12 cellular contexts compared by ENCODE assay signal in the genomic region with DNA sequence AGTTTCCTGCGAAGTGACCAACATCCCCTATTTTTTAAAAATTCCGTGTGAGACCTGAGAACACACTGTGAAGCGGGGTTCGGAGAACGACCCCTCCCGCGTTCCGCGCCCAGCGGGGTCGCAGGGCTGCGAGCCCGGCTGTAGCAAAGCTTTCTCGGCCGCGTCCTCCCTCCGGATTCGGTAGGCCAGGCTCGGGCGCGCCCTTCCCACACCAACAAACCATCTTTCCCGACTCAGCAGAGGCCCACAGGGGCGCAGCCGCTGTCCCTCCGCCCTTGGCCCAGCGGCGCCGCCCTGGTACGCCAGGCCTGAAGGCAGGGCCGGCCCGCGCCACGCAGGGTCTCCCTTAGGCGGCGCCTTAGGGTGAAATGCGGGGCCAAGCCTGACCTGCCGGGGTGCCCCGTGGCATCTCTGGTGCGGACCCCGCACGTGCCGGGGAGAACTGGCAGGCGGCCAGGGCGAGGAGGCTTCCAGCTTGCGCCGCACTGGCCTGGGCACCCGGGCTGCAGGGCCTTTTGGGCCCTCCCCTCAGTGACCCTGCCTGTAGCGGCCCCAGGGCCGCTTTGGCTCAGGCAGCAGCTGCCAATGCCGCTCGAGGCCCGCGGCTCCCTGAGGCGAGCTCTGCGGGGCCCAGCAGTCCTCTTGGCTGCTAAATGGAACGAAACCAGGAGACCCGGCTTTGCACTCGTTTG. TPM values are rescaled to one million over a fixed set of nuclear protein-coding genes. Genes with fewer than 3 reads are reported as not detected.
DNase-seq lines count a peak whose midpoint lies in the region; ATAC-seq, FAIRE-seq and TF ChIP-seq lines count a peak whose summit lies in the region.
"Had no signal": no experiment of that assay in that cellular context is flagged by ENCODE, and none has a peak within 500 bp of the region (broad histone marks: within the 10 kb centered on the region; RNA-seq: fewer than 3 reads in every experiment).

No MANE protein-coding gene starts in this region.

- TF ChIP-seq CTCF in HepG2 (CRISPR knock-in tag; IDR thresholded peaks at IDR 0.05), result no peak

- DNase-seq in T-helper 1 cell, result no peak
- no peak for DNase-seq in activated naive CD8-positive, alpha-beta T cell treated with anti-CD3 and anti-CD28 coated beads for 36 hours
- no peak for DNase-seq in HepG2 (ENCODE audit: low spot score)
- no peak for DNase-seq in germinal center (ENCODE audit: low spot score)
- DNase-seq in GM19238 (ENCODE audit: insufficient read length, low spot score), result no peak
- DNase-seq: effector memory CD8-positive, alpha-beta T cell; NCI-H510A treated with DMSO at 0.1 percent for 48 hours had no signal

- H3K36me3 Mint-ChIP-seq in T-helper 1 cell treated with Interleukin-12 subunit alpha and Interleukin-12 subunit beta and Interleukin-4 antibody, amounts not matched to agents 30 μg/mL and 1 μg/mL, for 36 hours (ENCODE audit: low read depth), result peaks cover 8% of the 10 kb centered on the region
- H3K36me3 Mint-ChIP-seq in activated naive CD8-positive, alpha-beta T cell treated with anti-CD3 and anti-CD28 coated beads for 36 hours, result no peaks in the 10 kb centered on the region
- peaks cover 4% of the 10 kb centered on the region for H3K36me3 Mint-ChIP-seq in stimulated activated naive CD8-positive, alpha-beta T cell treated with anti-CD3 and anti-CD28 coated beads, Interleukin-15, Interleukin-2, amounts not matched to agents 100 ng/mL and 50 ng/mL, for 24 hours (ENCODE audit: low read depth)

- no peak for FAIRE-seq in HepG2 (lab: Jason Lieb, UNC)
- FAIRE-seq: A549 had no signal

- CTCF ChIA-PET in HepG2 (lab: Yijun Ruan, JAX; ENCODE audit: low intra/inter-chr PET ratio, low total read pairs), result no interaction called here

- H3K27me3 ChIP-seq in HepG2 (ENCODE audit: control insufficient read depth in 1 of 2, insufficient read depth in 2 of 2, low read length in 2 of 2), result no peaks in the 10 kb centered on the region

- H3K79me2 ChIP-seq in HepG2 (ENCODE audit: insufficient read depth, low read length), result no peaks in the 10 kb centered on the region

- H3K9me3 ChIP-seq in HepG2 (ENCODE audit: low read length), result no peaks in the 10 kb centered on the region
- H3K9me3 ChIP-seq: A549 had no signal

- no peak overlapping the region for H2AFZ ChIP-seq in HepG2 (ENCODE audit: low read length)

- H3K4me1 Mint-ChIP-seq in T-helper 1 cell treated with Interleukin-12 subunit alpha and Interleukin-12 subunit beta and Interleukin-4 antibody, amounts not matched to agents 30 μg/mL and 1 μg/mL, for 36 hours (ENCODE audit: low read depth), result peaks cover 23% of the 10 kb centered on the region
- peaks cover 45% of the 10 kb centered on the region for H3K4me1 Mint-ChIP-seq in activated naive CD8-positive, alpha-beta T cell treated with anti-CD3 and anti-CD28 coated beads for 36 hours
- peaks cover 50% of the 10 kb centered on the region for H3K4me1 Mint-ChIP-seq in stimulated activated naive CD8-positive, alpha-beta T cell treated with anti-CD3 and anti-CD28 coated beads, Interleukin-15, Interleukin-2, amounts not matched to agents 100 ng/mL and 50 ng/mL, for 24 hours (ENCODE audit: low read depth)

- H3K27me3 Mint-ChIP-seq in T-helper 1 cell treated with Interleukin-12 subunit alpha and Interleukin-12 subunit beta and Interleukin-4 antibody, amounts not matched to agents 30 μg/mL and 1 μg/mL, for 36 hours (ENCODE audit: low read depth), result peaks cover 91% of the 10 kb centered on the region
- H3K27me3 Mint-ChIP-seq in activated naive CD8-positive, alpha-beta T cell treated with anti-CD3 and anti-CD28 coated beads for 36 hours, result peaks cover 91% of the 10 kb centered on the region
- peaks cover 86% of the 10 kb centered on the region for H3K27me3 Mint-ChIP-seq in stimulated activated naive CD8-positive, alpha-beta T cell treated with anti-CD3 and anti-CD28 coated beads, Interleukin-15, Interleukin-2, amounts not matched to agents 100 ng/mL and 50 ng/mL, for 24 hours

- peak overlapping the region; percentile 50 for H3K4me3 Mint-ChIP-seq in T-helper 1 cell treated with Interleukin-12 subunit alpha and Interleukin-12 subunit beta and Interleukin-4 antibody, amounts not matched to agents 30 μg/mL and 1 μg/mL, for 36 hours
- peak overlapping the region; percentile 72 for H3K4me3 Mint-ChIP-seq in activated naive CD8-positive, alpha-beta T cell treated with anti-CD3 and anti-CD28 coated beads for 36 hours
- H3K4me3 Mint-ChIP-seq in stimulated activated naive CD8-positive, alpha-beta T cell treated with anti-CD3 and anti-CD28 coated beads, Interleukin-15, Interleukin-2, amounts not matched to agents 100 ng/mL and 50 ng/mL, for 24 hours, result peak overlapping the region; percentile 63

- in situ Hi-C loops in HepG2 (cut with HindIII; ENCODE audit: extremely low pct_ligation_motif_present, low pct_unique_long_range_greater_than_20kb), result loop anchor here (25.0 kb wide), 1 partner anchor 647 kb away; no protein-coding TSS in a partner anchor

- no peak overlapping the region for H3K4me3 ChIP-seq in HepG2 (replicated peaks in 1 of 3; ENCODE audit: insufficient read depth in 1 of 3, low read depth in 2 of 3, low read length in 3 of 3)

- TF ChIP-seq EP300 in HepG2 (IDR thresholded peaks at IDR 0.05; ENCODE audit: low read depth in 2 of 2, low read length in 2 of 2), result no peak
- no peak for TF ChIP-seq EP300 in HepG2 (CRISPR knock-in tag; IDR thresholded peaks at IDR 0.05; ENCODE audit: borderline replicate concordance)

- no TSS peak for BruUV-seq in HepG2 (replicated peaks; lab: Mats Ljungman, UMichigan)

- TF ChIP-seq RAD21 in HepG2 (CRISPR knock-in tag; IDR thresholded peaks at IDR 0.05), result no peak

- TF ChIP-seq POLR2A in HepG2 (IDR thresholded peaks at IDR 0.05; ENCODE audit: insufficient read depth in 1 of 2, low read depth in 2 of 2, low read length in 2 of 2), result no peak
- TF ChIP-seq POLR2A in GM18505 (IDR thresholded peaks at IDR 0.05; ENCODE audit: borderline replicate concordance, extremely low read depth, insufficient read depth, insufficient read length), result no peak

- H3K4me1 ChIP-seq in HepG2 (ENCODE audit: insufficient read depth, low read length), result no peaks in the 10 kb centered on the region
- H3K4me1 ChIP-seq: A549 had no signal

- H3K4me2 ChIP-seq in HepG2 (ENCODE audit: low read depth, low read length), result no peak overlapping the region

- no peaks in the 10 kb centered on the region for H4K20me1 ChIP-seq in HepG2 (ENCODE audit: insufficient read depth, low read length)

- no peak overlapping the region for H3K27ac Mint-ChIP-seq in T-helper 1 cell treated with Interleukin-12 subunit alpha and Interleukin-12 subunit beta and Interleukin-4 antibody, amounts not matched to agents 30 μg/mL and 1 μg/mL, for 36 hours
- no peak overlapping the region for H3K27ac Mint-ChIP-seq in activated naive CD8-positive, alpha-beta T cell treated with anti-CD3 and anti-CD28 coated beads for 36 hours
- no peak overlapping the region for H3K27ac Mint-ChIP-seq in stimulated activated naive CD8-positive, alpha-beta T cell treated with anti-CD3 and anti-CD28 coated beads, Interleukin-15, Interleukin-2, amounts not matched to agents 100 ng/mL and 50 ng/mL, for 24 hours
- H3K27ac Mint-ChIP-seq: effector memory CD8-positive, alpha-beta T cell had no signal

- H3K9me3 Mint-ChIP-seq in T-helper 1 cell treated with Interleukin-12 subunit alpha and Interleukin-12 subunit beta and Interleukin-4 antibody, amounts not matched to agents 30 μg/mL and 1 μg/mL, for 36 hours, result peaks cover 10% of the 10 kb centered on the region
- peaks cover 3% of the 10 kb centered on the region for H3K9me3 Mint-ChIP-seq in activated naive CD8-positive, alpha-beta T cell treated with anti-CD3 and anti-CD28 coated beads for 36 hours
- H3K9me3 Mint-ChIP-seq in stimulated activated naive CD8-positive, alpha-beta T cell treated with anti-CD3 and anti-CD28 coated beads, Interleukin-15, Interleukin-2, amounts not matched to agents 100 ng/mL and 50 ng/mL, for 24 hours, result peaks cover 4% of the 10 kb centered on the region
- H3K9me3 Mint-ChIP-seq: effector memory CD8-positive, alpha-beta T cell had no signal

- POLR2A ChIA-PET in HepG2 (lab: Yijun Ruan, JAX), result no interaction called here

- H3K9ac ChIP-seq in HepG2 (ENCODE audit: insufficient read depth, low read depth, low read length), result no peak overlapping the region

- intact Hi-C loops in HepG2 (cut with micrococcal nuclease; ENCODE audit: unreplicated experiment), result no loop called here

- 95% methylated on average over 49 of the region's 58 CpGs for WGBS in HepG2 (ENCODE audit: low lambda C conversion rate)

- ATAC-seq in HepG2 (peak; percentile 49), GM18505 (IDR thresholded peaks at IDR 0.05; ENCODE audit: unreplicated experiment) (no peak)
- ATAC-seq: effector memory CD8-positive, alpha-beta T cell had no signal

- peaks cover 15 to 36% of the 10 kb centered on the region in 2 experiments for H3K36me3 ChIP-seq in HepG2 (replicated peaks in 1 of 2; ENCODE audit: control insufficient read depth in 1 of 2, insufficient read depth in 2 of 2, low read length in 2 of 2)
- H3K36me3 ChIP-seq: upper lobe of left lung had no signal

- H3K27ac ChIP-seq in HepG2 (ENCODE audit: extremely low read length, insufficient read depth, low read length), result no peak overlapping the region

RNA-seq across cellular contexts. Expression of a gene that starts 8.3 kb away (rescaled TPM):
- total RNA-seq in activated naive CD8-positive, alpha-beta T cell treated with anti-CD3 and anti-CD28 coated beads for 36 hours, result not detected
- total RNA-seq in HepG2 (2016; rRNA removed; fragmentation: Illumina TruSeq; extraction: Trizol), result 3.0 and 5.0 TPM in 2 replicates
- 3.1 and 4.3 TPM in 2 replicates for total RNA-seq in HepG2 (2016; cell fraction: cytosol; rRNA removed; fragmentation: Illumina TruSeq; extraction: Trizol; ENCODE audit: low read depth)
- 2.5 and 4.2 TPM in 2 replicates for total RNA-seq in HepG2 (2016; cell fraction: insoluble cytoplasmic fraction; rRNA removed; fragmentation: Illumina TruSeq; extraction: Trizol)
- total RNA-seq in HepG2 (2016; cell fraction: membrane; rRNA removed; fragmentation: Illumina TruSeq; extraction: Trizol), result 4.1 and 4.3 TPM in 2 replicates
- total RNA-seq in HepG2 (2016; cell fraction: nucleus; rRNA removed; fragmentation: Illumina TruSeq; extraction: Trizol), result 9.0 and 9.1 TPM in 2 replicates
- 1.0 and 1.6 TPM in 2 replicates for polyA plus RNA-seq in HepG2 (2011; rRNA removed)
- 0.47 and 0.66 TPM in 2 replicates for polyA plus RNA-seq in HepG2 (2011; cell fraction: cytosol; rRNA removed)
- polyA plus RNA-seq in HepG2 (2011; cell fraction: nucleus; rRNA removed), result 12.1 and 16.1 TPM in 2 replicates
- polyA plus RNA-seq in HepG2 (2012), result 7.7 and 7.9 TPM in 2 replicates
- 1.1 and 1.2 TPM in 2 replicates for polyA plus RNA-seq in HepG2 (2016; cell fraction: cytosol; fragmentation: Illumina TruSeq; extraction: Trizol; ENCODE audit: low read depth)
- 6.4 and 9.1 TPM in 2 replicates for polyA plus RNA-seq in HepG2 (2016; cell fraction: insoluble cytoplasmic fraction; fragmentation: Illumina TruSeq; extraction: Trizol; ENCODE audit: low read depth)
- polyA plus RNA-seq in HepG2 (2016; cell fraction: membrane; fragmentation: Illumina TruSeq; extraction: Trizol; ENCODE audit: low read depth), result 3.3 and 4.0 TPM in 2 replicates
- polyA plus RNA-seq in HepG2 (2016; cell fraction: nucleus; fragmentation: Illumina TruSeq; extraction: Trizol; ENCODE audit: insufficient read depth, low read depth), result 24.6 and 24.9 TPM in 2 replicates
- 0.82 and 6.6 TPM in 2 replicates for polyA minus RNA-seq in HepG2 (2011; rRNA and poly(A)+ RNA removed; ENCODE audit: low replicate concordance)
- 2.1 and 2.2 TPM in 2 replicates for polyA minus RNA-seq in HepG2 (2011; cell fraction: cytosol; rRNA and poly(A)+ RNA removed)
- 16.4 and 25.8 TPM in 2 replicates for polyA minus RNA-seq in HepG2 (2011; cell fraction: nucleus; rRNA and poly(A)+ RNA removed)
